Comparison of ENCODE assay signal across 1 cellular context in the genomic region with DNA sequence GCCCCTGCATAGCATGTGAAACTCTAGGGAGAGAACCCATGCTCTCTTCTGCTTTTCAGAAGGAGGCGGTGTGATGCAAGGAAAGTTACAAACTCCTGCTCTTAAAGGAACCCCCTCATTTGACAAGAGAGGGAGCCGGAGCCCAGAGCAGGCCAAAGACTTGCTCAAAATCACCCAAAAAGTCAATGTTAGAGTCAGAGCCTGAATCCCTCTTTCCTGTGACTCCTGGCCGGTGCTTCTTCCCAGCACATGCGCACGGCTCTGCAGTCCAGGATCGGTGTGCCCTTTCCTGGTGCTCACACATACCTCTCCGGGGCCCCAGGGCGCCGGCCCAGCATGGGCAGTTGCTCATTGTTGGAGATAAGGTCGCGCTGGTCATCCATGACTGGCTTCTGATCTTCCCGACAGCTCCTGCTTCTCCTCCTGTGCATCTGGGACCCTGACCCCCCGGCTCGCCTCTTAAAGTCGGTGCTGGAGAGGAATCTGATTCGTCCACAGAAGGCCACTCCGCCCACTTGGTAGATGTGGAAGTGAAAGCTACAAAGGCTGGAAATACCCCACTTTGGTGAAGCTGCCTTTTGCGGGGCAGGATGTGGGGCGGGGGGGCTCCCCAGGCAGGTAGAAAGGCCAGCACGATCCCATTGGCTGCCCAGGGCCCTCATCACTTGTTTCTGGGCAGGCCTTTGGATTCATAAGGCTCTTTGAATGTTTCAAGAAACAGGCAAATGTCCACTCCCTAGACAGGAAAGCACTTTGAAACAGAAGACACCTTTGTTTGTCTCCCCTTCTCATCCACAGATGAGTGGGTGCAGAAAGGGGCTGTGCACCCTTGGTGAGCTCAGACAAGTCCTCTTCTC.
TF ChIP-seq lines count a peak whose summit lies in the region.

A gene (minus strand): TSS at position 592 of the 857 bp plus-strand sequence. CDS start 161 bp downstream, at position 431.

TF ChIP-seq in K562, 482 proteins besides CTCF, POLR2A, EP300 and RAD21 (continued from another document):
- TF ChIP-seq CHD4 (IDR thresholded peaks at IDR 0.05; ENCODE audit: insufficient read depth, insufficient replicate concordance, low read depth, low read length, poor library complexity, severe bottlenecking), result no peak
- no peak for TF ChIP-seq IFI16 (CRISPR knock-in tag; IDR thresholded peaks at IDR 0.05)
- TF ChIP-seq HIVEP1 (CRISPR knock-in tag; IDR thresholded peaks at IDR 0.05), result no peak
- peak; percentile 12 for TF ChIP-seq RBM25 (IDR thresholded peaks at IDR 0.05; ENCODE audit: low read depth, low read length, severe bottlenecking)
- TF ChIP-seq, protein P1, sequence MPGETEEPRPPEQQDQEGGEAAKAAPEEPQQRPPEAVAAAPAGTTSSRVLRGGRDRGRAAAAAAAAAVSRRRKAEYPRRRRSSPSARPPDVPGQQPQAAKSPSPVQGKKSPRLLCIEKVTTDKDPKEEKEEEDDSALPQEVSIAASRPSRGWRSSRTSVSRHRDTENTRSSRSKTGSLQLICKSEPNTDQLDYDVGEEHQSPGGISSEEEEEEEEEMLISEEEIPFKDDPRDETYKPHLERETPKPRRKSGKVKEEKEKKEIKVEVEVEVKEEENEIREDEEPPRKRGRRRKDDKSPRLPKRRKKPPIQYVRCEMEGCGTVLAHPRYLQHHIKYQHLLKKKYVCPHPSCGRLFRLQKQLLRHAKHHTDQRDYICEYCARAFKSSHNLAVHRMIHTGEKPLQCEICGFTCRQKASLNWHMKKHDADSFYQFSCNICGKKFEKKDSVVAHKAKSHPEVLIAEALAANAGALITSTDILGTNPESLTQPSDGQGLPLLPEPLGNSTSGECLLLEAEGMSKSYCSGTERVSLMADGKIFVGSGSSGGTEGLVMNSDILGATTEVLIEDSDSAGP (CRISPR knock-in tag; IDR thresholded peaks at IDR 0.05), result peak; percentile 69; the same call in 1 of the 2 replicates
- no peak for TF ChIP-seq PHF20 (IDR thresholded peaks at IDR 0.05; ENCODE audit: partially characterized antibody)
- TF ChIP-seq ZNF232 (CRISPR knock-in tag; IDR thresholded peaks at IDR 0.05), result no peak
- TF ChIP-seq CEBPB (tag; IDR thresholded peaks at IDR 0.05), result no peak
- no peak for TF ChIP-seq ZNF766 (CRISPR knock-in tag; conservative IDR thresholded peaks at IDR 0.05)
- TF ChIP-seq, protein P2, sequence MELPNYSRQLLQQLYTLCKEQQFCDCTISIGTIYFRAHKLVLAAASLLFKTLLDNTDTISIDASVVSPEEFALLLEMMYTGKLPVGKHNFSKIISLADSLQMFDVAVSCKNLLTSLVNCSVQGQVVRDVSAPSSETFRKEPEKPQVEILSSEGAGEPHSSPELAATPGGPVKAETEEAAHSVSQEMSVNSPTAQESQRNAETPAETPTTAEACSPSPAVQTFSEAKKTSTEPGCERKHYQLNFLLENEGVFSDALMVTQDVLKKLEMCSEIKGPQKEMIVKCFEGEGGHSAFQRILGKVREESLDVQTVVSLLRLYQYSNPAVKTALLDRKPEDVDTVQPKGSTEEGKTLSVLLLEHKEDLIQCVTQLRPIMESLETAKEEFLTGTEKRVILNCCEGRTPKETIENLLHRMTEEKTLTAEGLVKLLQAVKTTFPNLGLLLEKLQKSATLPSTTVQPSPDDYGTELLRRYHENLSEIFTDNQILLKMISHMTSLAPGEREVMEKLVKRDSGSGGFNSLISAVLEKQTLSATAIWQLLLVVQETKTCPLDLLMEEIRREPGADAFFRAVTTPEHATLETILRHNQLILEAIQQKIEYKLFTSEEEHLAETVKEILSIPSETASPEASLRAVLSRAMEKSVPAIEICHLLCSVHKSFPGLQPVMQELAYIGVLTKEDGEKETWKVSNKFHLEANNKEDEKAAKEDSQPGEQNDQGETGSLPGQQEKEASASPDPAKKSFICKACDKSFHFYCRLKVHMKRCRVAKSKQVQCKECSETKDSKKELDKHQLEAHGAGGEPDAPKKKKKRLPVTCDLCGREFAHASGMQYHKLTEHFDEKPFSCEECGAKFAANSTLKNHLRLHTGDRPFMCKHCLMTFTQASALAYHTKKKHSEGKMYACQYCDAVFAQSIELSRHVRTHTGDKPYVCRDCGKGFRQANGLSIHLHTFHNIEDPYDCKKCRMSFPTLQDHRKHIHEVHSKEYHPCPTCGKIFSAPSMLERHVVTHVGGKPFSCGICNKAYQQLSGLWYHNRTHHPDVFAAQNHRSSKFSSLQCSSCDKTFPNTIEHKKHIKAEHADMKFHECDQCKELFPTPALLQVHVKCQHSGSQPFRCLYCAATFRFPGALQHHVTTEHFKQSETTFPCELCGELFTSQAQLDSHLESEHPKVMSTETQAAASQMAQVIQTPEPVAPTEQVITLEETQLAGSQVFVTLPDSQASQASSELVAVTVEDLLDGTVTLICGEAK (IDR thresholded peaks at IDR 0.05), result no peak
- TF ChIP-seq, protein P2 (CRISPR knock-in tag; IDR thresholded peaks at IDR 0.05), result no peak
- TF ChIP-seq PHF21A (IDR thresholded peaks at IDR 0.05; ENCODE audit: borderline replicate concordance, low read depth), result no peak
- peak; percentile 56; the same call in 1 of the 2 replicates for TF ChIP-seq CREB1 (IDR thresholded peaks at IDR 0.05)
- TF ChIP-seq CREB1 (CRISPR knock-in tag; IDR thresholded peaks at IDR 0.05), result peak; percentile 82
- TF ChIP-seq KDM2B (CRISPR knock-in tag; IDR thresholded peaks at IDR 0.05), result no peak
- TF ChIP-seq NCOA6 (IDR thresholded peaks at IDR 0.05), result no peak
- TF ChIP-seq, protein P3, sequence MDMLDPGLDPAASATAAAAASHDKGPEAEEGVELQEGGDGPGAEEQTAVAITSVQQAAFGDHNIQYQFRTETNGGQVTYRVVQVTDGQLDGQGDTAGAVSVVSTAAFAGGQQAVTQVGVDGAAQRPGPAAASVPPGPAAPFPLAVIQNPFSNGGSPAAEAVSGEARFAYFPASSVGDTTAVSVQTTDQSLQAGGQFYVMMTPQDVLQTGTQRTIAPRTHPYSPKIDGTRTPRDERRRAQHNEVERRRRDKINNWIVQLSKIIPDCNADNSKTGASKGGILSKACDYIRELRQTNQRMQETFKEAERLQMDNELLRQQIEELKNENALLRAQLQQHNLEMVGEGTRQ (CRISPR knock-in tag; IDR thresholded peaks at IDR 0.05), result no peak
- TF ChIP-seq ZNF444 (CRISPR knock-in tag; IDR thresholded peaks at IDR 0.05), result no peak
- TF ChIP-seq, protein P4, sequence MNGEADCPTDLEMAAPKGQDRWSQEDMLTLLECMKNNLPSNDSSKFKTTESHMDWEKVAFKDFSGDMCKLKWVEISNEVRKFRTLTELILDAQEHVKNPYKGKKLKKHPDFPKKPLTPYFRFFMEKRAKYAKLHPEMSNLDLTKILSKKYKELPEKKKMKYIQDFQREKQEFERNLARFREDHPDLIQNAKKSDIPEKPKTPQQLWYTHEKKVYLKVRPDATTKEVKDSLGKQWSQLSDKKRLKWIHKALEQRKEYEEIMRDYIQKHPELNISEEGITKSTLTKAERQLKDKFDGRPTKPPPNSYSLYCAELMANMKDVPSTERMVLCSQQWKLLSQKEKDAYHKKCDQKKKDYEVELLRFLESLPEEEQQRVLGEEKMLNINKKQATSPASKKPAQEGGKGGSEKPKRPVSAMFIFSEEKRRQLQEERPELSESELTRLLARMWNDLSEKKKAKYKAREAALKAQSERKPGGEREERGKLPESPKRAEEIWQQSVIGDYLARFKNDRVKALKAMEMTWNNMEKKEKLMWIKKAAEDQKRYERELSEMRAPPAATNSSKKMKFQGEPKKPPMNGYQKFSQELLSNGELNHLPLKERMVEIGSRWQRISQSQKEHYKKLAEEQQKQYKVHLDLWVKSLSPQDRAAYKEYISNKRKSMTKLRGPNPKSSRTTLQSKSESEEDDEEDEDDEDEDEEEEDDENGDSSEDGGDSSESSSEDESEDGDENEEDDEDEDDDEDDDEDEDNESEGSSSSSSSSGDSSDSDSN (IDR thresholded peaks at IDR 0.05; ENCODE audit: borderline replicate concordance in 1 of 2, low read depth in 2 of 2, low read length in 2 of 2), result no peak
- no peak for TF ChIP-seq BCOR (IDR thresholded peaks at IDR 0.05)
- TF ChIP-seq C11orf30 (IDR thresholded peaks at IDR 0.05; ENCODE audit: low read depth), result no peak
- TF ChIP-seq ZFX (CRISPR knock-in tag; IDR thresholded peaks at IDR 0.05), result no peak
- no peak for TF ChIP-seq CREBBP (IDR thresholded peaks at IDR 0.05; ENCODE audit: low read depth, low read length)
- TF ChIP-seq TEAD2 (tag; IDR thresholded peaks at IDR 0.05), result no peak
- TF ChIP-seq ZNF274 (IDR thresholded peaks at IDR 0.05; ENCODE audit: borderline replicate concordance, low read depth, low read length), result no peak
- TF ChIP-seq, protein P5, sequence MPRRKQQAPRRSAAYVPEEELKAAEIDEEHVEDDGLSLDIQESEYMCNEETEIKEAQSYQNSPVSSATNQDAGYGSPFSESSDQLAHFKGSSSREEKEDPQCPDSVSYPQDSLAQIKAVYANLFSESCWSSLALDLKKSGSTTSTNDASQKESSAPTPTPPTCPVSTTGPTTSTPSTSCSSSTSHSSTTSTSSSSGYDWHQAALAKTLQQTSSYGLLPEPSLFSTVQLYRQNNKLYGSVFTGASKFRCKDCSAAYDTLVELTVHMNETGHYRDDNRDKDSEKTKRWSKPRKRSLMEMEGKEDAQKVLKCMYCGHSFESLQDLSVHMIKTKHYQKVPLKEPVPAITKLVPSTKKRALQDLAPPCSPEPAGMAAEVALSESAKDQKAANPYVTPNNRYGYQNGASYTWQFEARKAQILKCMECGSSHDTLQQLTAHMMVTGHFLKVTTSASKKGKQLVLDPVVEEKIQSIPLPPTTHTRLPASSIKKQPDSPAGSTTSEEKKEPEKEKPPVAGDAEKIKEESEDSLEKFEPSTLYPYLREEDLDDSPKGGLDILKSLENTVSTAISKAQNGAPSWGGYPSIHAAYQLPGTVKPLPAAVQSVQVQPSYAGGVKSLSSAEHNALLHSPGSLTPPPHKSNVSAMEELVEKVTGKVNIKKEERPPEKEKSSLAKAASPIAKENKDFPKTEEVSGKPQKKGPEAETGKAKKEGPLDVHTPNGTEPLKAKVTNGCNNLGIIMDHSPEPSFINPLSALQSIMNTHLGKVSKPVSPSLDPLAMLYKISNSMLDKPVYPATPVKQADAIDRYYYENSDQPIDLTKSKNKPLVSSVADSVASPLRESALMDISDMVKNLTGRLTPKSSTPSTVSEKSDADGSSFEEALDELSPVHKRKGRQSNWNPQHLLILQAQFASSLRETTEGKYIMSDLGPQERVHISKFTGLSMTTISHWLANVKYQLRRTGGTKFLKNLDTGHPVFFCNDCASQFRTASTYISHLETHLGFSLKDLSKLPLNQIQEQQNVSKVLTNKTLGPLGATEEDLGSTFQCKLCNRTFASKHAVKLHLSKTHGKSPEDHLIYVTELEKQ (CRISPR knock-in tag; IDR thresholded peaks at IDR 0.05), result no peak
- TF ChIP-seq TAL1 (IDR thresholded peaks at IDR 0.05), result no peak
- TF ChIP-seq PML (IDR thresholded peaks at IDR 0.05; ENCODE audit: low read length), result no peak
